In the genomic region with DNA sequence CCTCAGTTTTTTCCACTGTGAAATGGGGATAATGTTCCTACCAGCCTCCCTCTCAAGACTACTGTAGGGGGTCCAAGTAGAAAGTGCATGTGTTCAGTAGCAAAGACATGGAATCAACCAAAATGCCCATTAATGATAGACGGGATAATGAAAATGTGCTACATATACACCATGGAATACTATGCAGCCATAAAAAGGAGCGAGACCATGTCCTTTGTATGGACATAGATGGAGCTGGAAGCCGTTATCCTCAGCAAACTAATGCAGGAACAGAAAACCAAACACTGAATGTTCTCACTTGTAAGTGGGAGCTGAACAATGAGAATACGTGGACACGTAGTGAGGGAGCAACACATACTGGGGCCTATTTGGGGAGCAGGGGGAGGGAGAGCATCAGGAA, we compare ENCODE assay signal across 28 cellular contexts.
"Had no signal": no experiment of that assay in that cellular context is flagged by ENCODE, and none has a peak within 500 bp of the region (broad histone marks: within the 10 kb centered on the region; RNA-seq: fewer than 3 reads in every experiment).

No MANE protein-coding gene starts in this region.

- H3K36me3 ChIP-seq: colonic mucosa, esophagus muscularis mucosa, esophagus squamous epithelium, gastrocnemius medialis, gastroesophageal sphincter, heart left ventricle, heart right ventricle had no signal

- H3K9me3 ChIP-seq: colonic mucosa, esophagus muscularis mucosa, esophagus squamous epithelium, gastrocnemius medialis, gastroesophageal sphincter, heart left ventricle, heart right ventricle had no signal

- H3K4me1 ChIP-seq: colonic mucosa, foreskin keratinocyte had no signal

- DNase-seq: colonic mucosa; cortex of kidney; dermis blood vessel endothelial cell; dorsolateral prefrontal cortex; effector CD4-positive, alpha-beta T cell; effector CD8-positive, alpha-beta T cell; effector memory CD4-positive, alpha-beta T cell; effector memory CD8-positive, alpha-beta T cell; endodermal cell; erythroblast; esophagus squamous epithelium; foreskin fibroblast; foreskin keratinocyte; foreskin melanocyte; gastrocnemius medialis; glutamatergic neuron; head of caudate nucleus; heart left ventricle; heart right ventricle had no signal

- ATAC-seq: effector memory CD8-positive, alpha-beta T cell; esophagus mucosa; foreskin keratinocyte; gastrocnemius medialis; gastroesophageal sphincter; heart left ventricle; heart right ventricle had no signal

- H3K27ac ChIP-seq: colonic mucosa, coronary artery, dorsolateral prefrontal cortex, epithelial cell of prostate, esophagus muscularis mucosa, esophagus squamous epithelium, foreskin keratinocyte, gastrocnemius medialis, gastroesophageal sphincter, heart left ventricle, heart right ventricle had no signal

- H3K27me3 ChIP-seq: colonic mucosa, dorsolateral prefrontal cortex, esophagus muscularis mucosa, foreskin keratinocyte, gastrocnemius medialis, heart left ventricle, heart right ventricle had no signal

- H3K4me3 ChIP-seq: colonic mucosa, coronary artery, dorsolateral prefrontal cortex, esophagus muscularis mucosa, esophagus squamous epithelium, gastrocnemius medialis, gastroesophageal sphincter, heart left ventricle, heart right ventricle had no signal

- FAIRE-seq: colon, endometrium, endothelial cell of umbilical vein, frontal cortex had no signal
